In the genomic region with DNA sequence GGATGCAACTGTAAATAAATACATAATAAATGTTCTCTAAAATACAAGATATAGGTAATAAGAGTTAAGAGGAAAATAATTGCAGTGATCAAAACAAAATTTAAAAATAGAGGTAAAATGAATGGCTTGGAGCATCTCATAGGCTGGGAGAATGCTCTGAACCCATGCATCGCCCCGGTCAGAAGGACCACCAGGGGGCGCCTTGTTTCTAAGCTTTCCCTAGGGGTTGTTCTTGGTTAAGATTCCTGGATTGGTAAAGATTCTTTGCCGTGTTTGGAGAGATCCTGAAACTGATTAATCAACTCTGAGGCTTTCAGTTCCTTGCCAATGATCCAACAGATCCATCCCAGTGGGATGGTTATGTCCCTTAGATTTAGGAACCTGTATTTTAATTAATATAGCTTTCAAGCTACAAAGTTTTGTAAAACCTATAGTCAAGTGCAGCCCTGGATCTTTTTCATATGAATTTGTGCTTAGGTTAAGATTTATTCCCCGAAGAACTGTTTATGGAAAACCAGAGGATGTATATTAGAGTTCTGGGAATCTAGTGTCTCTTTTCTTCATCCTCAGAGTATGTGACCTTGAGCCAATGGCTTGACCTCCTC, we compare ENCODE assay signal across 1 cellular context.
TF ChIP-seq lines count a peak whose summit lies in the region.

No MANE protein-coding gene starts in this region.

TF ChIP-seq in H1, 55 proteins besides CTCF, POLR2A, EP300 and RAD21:
- TF ChIP-seq ZNF274 (IDR thresholded peaks at IDR 0.05; ENCODE audit: borderline replicate concordance, extremely low read depth, low read length) (no peak), MAFK (IDR thresholded peaks at IDR 0.05; ENCODE audit: low read depth, low read length) (no peak), JUND (IDR thresholded peaks at IDR 0.05; ENCODE audit: low read length) (no peak), FOSL1 (IDR thresholded peaks at IDR 0.05; ENCODE audit: insufficient read depth, low read depth, low read length) (no peak), RNF2 (IDR thresholded peaks at IDR 0.05; ENCODE audit: borderline replicate concordance, low read depth, low read length, missing control alignments, poor library complexity, severe bottlenecking) (no peak), POU5F1 (IDR thresholded peaks at IDR 0.05; ENCODE audit: low read depth, low read length) (no peak), SUZ12 (IDR thresholded peaks at IDR 0.05; ENCODE audit: low read length) (no peak), SRF (IDR thresholded peaks at IDR 0.05; ENCODE audit: low read depth, low read length) (no peak), CHD2 (IDR thresholded peaks at IDR 0.05; ENCODE audit: low read length) (no peak), CBX8 (IDR thresholded peaks at IDR 0.05; ENCODE audit: borderline replicate concordance, low read depth, low read length) (no peak)
- TF ChIP-seq, protein P1, sequence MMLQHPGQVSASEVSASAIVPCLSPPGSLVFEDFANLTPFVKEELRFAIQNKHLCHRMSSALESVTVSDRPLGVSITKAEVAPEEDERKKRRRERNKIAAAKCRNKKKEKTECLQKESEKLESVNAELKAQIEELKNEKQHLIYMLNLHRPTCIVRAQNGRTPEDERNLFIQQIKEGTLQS (IDR thresholded peaks at IDR 0.05; ENCODE audit: insufficient read depth, low read depth, low read length), result no peak
